8 cellular contexts compared by ENCODE assay signal in the genomic region with DNA sequence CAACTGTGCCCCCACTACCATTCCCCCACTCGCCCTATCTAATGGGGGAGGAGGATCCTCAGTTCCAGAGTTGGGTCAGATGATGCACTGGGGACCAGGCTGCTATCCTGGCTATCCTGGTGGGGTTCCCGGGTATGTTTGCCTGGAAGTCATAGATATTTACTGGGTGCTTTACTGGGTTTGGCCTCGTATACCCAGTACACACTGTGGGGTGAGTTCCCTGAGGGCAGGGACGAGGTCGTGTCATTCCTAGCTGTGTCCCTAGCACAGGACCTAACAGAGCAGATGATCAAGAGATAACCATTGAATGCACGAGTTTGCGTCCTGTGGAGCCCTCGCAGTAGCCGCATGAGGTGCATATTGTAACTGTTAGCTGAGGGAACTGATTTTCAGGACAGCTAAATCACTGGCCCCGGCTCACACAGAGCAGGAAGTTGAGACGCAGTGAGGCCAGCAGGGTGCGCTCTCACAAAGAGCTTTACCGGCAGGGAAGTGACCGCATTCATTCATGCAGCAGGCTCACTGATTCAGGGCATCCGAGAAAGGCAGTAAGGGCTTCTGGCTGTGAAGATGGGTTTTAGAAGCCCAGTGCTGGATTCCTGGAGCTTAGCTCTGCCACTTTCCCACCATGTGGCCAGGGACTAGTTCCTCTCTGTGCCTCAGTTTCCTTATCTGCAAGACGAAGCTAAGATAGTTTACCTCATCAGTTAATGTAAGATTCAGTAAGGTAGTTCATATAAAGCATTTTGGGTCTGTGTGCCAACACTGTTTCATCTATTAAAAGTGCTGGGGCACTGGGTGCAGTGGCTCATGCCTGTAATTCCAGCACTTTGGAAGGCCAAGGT. TPM values are rescaled to one million over a fixed set of nuclear protein-coding genes. Genes with fewer than 3 reads are reported as not detected.
DNase-seq lines count a peak whose midpoint lies in the region; ATAC-seq and TF ChIP-seq lines count a peak whose summit lies in the region.

No MANE protein-coding gene starts in this region.

- intact Hi-C loops in esophagus squamous epithelium (cut with DNase I) (no loop called here), posterior cingulate gyrus (cut with DNase I) (no loop called here)

- H3K27ac ChIP-seq in esophagus squamous epithelium, result no peak overlapping the region

- TF ChIP-seq POLR2A in esophagus squamous epithelium (IDR thresholded peaks at IDR 0.05), result no peak

- H3K27me3 ChIP-seq in esophagus squamous epithelium, result no peaks in the 10 kb centered on the region

- H3K4me1 ChIP-seq in esophagus squamous epithelium, result peaks cover under 1 to 16% (median 4%) of the 10 kb centered on the region in 3 donors

- H3K4me3 ChIP-seq in esophagus squamous epithelium, result no peak overlapping the region

- WGBS in esophagus squamous epithelium, 2 donors, result 55 to 58% methylated on average over 12 to 15 of the region's 16 CpGs

- TF ChIP-seq CTCF in GM12873 (IDR thresholded peaks at IDR 0.05; ENCODE audit: insufficient read depth, low read depth, low read length, missing control alignments) (peak; percentile 85), esophagus squamous epithelium (IDR thresholded peaks at IDR 0.05) (peak; percentile 24 to 68 (median 55))

- DNase-seq in NCI-H460 (ENCODE audit: extremely low read depth, low read depth) (peak; percentile 36), esophagus squamous epithelium (lab: John Stamatoyannopoulos, UW) (no peak), posterior cingulate gyrus (peak in 8 of 10 donors; percentile 29 to 92 (median 52)), NCI-H1417 (lab: John Stamatoyannopoulos, UW) (no peak)
- peak; percentile 38 for DNase-seq in activated CD8-positive, alpha-beta memory T cell treated with anti-CD3 and anti-CD28 coated beads, Interleukin-2, amount 50 U/mL, for 1 hour (ENCODE audit: extremely low read depth)

- H3K36me3 ChIP-seq in esophagus squamous epithelium, result peaks cover 12 to 53% (median 18%) of the 10 kb centered on the region in 3 donors

- H3K9me3 ChIP-seq in esophagus squamous epithelium, result no peaks in the 10 kb centered on the region

- no peak for ATAC-seq in HG03045 (IDR thresholded peaks at IDR 0.05; ENCODE audit: unreplicated experiment)
- ATAC-seq in GM19395 (IDR thresholded peaks at IDR 0.05; ENCODE audit: unreplicated experiment), result no peak

RNA-seq across cellular contexts. Expression of a gene that starts 6.0 kb away (rescaled TPM):
- total RNA-seq in NCI-H460 (2014; rRNA removed; shearing (Covaris generic)), result 165 and 179 TPM in 2 replicates
- polyA plus RNA-seq in NCI-H460 (2014; cell fraction: nucleus; rRNA removed), result 288 and 321 TPM in 2 replicates
- 100 to 1,000 TPM; 102 to 140 (median 119) TPM for total RNA-seq in esophagus squamous epithelium

RNA-seq across cellular contexts. Expression of a gene that starts 6.6 kb away (rescaled TPM):
- total RNA-seq in NCI-H460 (2014; rRNA removed; shearing (Covaris generic)), result 17.5 and 19.8 TPM in 2 replicates
- polyA plus RNA-seq in NCI-H460 (2014; cell fraction: nucleus; rRNA removed), result 24.3 and 38.6 TPM in 2 replicates
- 10 to 100 TPM; 30.6 to 47.6 (median 39.5) TPM for total RNA-seq in esophagus squamous epithelium

RNA-seq across cellular contexts. Expression of a gene that starts 17.2 kb away (rescaled TPM):
- not detected in 2 replicates for total RNA-seq in NCI-H460 (2014; rRNA removed; shearing (Covaris generic))
- not detected in 2 replicates for polyA plus RNA-seq in NCI-H460 (2014; cell fraction: nucleus; rRNA removed)
- not detected for total RNA-seq in esophagus squamous epithelium

RNA-seq across cellular contexts. Expression of a gene that starts 24.4 kb away (rescaled TPM):
- total RNA-seq in NCI-H460 (2014; rRNA removed; shearing (Covaris generic)), result not detected in 2 replicates
- not detected in 2 replicates for polyA plus RNA-seq in NCI-H460 (2014; cell fraction: nucleus; rRNA removed)
- not detected for total RNA-seq in esophagus squamous epithelium

RNA-seq across cellular contexts. Expression of a gene that starts 32.0 kb away (rescaled TPM):
- total RNA-seq in NCI-H460 (2014; rRNA removed; shearing (Covaris generic)), result not detected in 2 replicates
- not detected in 2 replicates for polyA plus RNA-seq in NCI-H460 (2014; cell fraction: nucleus; rRNA removed)
- total RNA-seq in esophagus squamous epithelium, result not detected

Comparison
In these comparisons a context has a peak if more than half of its experiments do, and no peak if none do; other contexts are left out.
1. DNase-seq: peak in NCI-H460 (single experiment), activated CD8-positive, alpha-beta memory T cell treated with anti-CD3 and anti-CD28 coated beads, Interleukin-2, amount 50 U/mL, for 1 hour (single experiment) and posterior cingulate gyrus (8 of 10); none in esophagus squamous epithelium (single experiment) and NCI-H1417 (0 of 3).